Comparison of ENCODE assay signal across 8 cellular contexts in genomic region chr7:44769381-44770209, GRCh38. TPM values are rescaled to one million over a fixed set of nuclear protein-coding genes. Genes with fewer than 3 reads are reported as not detected.
A peak's percentile ranks its signal among the peaks of the same experiment; 100 is the strongest.
DNase-seq lines count a peak whose midpoint lies in the region; ATAC-seq and TF ChIP-seq lines count a peak whose summit lies in the region.

No MANE protein-coding gene starts in this region.

- H3K27me3 Mint-ChIP-seq in CD4-positive, alpha-beta T cell, result no peaks in the 10 kb centered on the region

- no peaks in the 10 kb centered on the region for H3K9me3 Mint-ChIP-seq in CD4-positive, alpha-beta T cell
- no peaks in the 10 kb centered on the region for H3K9me3 Mint-ChIP-seq in activated naive CD4-positive, alpha-beta T cell treated with anti-CD3 and anti-CD28 coated beads, Interleukin-2, amount 50 U/mL, for 72 hours

- peaks cover 37% of the 10 kb centered on the region for H3K36me3 Mint-ChIP-seq in CD4-positive, alpha-beta T cell (ENCODE audit: low read depth)
- peaks cover 8 to 12% of the 10 kb centered on the region in 2 donors for H3K36me3 Mint-ChIP-seq in activated naive CD4-positive, alpha-beta T cell treated with anti-CD3 and anti-CD28 coated beads, Interleukin-2, amount 50 U/mL, for 72 hours

- peak overlapping the region; percentile 8 for H3K4me3 Mint-ChIP-seq in CD4-positive, alpha-beta T cell

- no peak for DNase-seq in CD4-positive, alpha-beta T cell
- DNase-seq in activated naive CD4-positive, alpha-beta T cell treated with anti-CD3 and anti-CD28 coated beads, Interleukin-2, amount 50 U/mL, for 72 hours (ENCODE audit: low spot score in 2 of 2), result no peak
- DNase-seq in inferior parietal cortex (ENCODE audit: extremely low spot score) (peak; percentile 34), substantia nigra (lab: John Stamatoyannopoulos, UW) (no peak), NCI-H1417 treated with DMSO at 0.1 percent for 48 hours (lab: John Stamatoyannopoulos, UW) (no peak), NCI-H1417 (lab: John Stamatoyannopoulos, UW) (no peak)

- intact Hi-C loops in CD4-positive, alpha-beta T cell (cut with DNase I, micrococcal nuclease), result no loop called here

- peak overlapping the region; percentile 14 for H3K27ac ChIP-seq in CD4-positive, alpha-beta T cell (ENCODE audit: low read depth, low read length)
- H3K27ac ChIP-seq in substantia nigra (ENCODE audit: low read depth, low read length, poor library complexity, severe bottlenecking), result peak overlapping the region; percentile 96

- CTCF ChIA-PET in CD4-positive, alpha-beta T cell (lab: Charles Lee), result interaction anchor here (1.5 kb wide), 2 partner anchors 29 to 204 kb away, joined by 3 read pairs; no protein-coding TSS in a partner anchor

- peak overlapping the region; percentile 83 for H3K27ac Mint-ChIP-seq in CD4-positive, alpha-beta T cell
- H3K27ac Mint-ChIP-seq in activated naive CD4-positive, alpha-beta T cell treated with anti-CD3 and anti-CD28 coated beads, Interleukin-2, amount 50 U/mL, for 72 hours, result peak overlapping the region; percentile 57 to 81

- H3K9me3 ChIP-seq in CD4-positive, alpha-beta T cell (ENCODE audit: control insufficient read depth, low read length), result no peaks in the 10 kb centered on the region

- peaks cover 40% of the 10 kb centered on the region for H3K4me1 Mint-ChIP-seq in CD4-positive, alpha-beta T cell (ENCODE audit: low read depth)

- POLR2A ChIA-PET in CD4-positive, alpha-beta T cell (lab: Charles Lee), result interaction anchor here (0.9 to 2.5 kb wide), 8 partner anchors 20 to 209 kb away, joined by 3 to 14 read pairs (median 6); partner anchors contain the start of genes H2AZ2, OGDH, PPIA and TMED4

- no peak for TF ChIP-seq CTCF in CD4-positive, alpha-beta T cell (IDR thresholded peaks at IDR 0.05)

- no peaks in the 10 kb centered on the region for H3K27me3 ChIP-seq in CD4-positive, alpha-beta T cell (ENCODE audit: control insufficient read depth, insufficient read depth, low read length)

- ATAC-seq in CD4-positive, alpha-beta T cell (ENCODE audit: poor library complexity), result peak; percentile 30
- ATAC-seq in GM19328 (IDR thresholded peaks at IDR 0.05; ENCODE audit: unreplicated experiment), result peak; percentile 77
- ATAC-seq in HG03354 (IDR thresholded peaks at IDR 0.05; ENCODE audit: poor library complexity, severe bottlenecking, unreplicated experiment), result peak; percentile 77
- ATAC-seq in activated naive CD4-positive, alpha-beta T cell treated with anti-CD3 and anti-CD28 coated beads, Interleukin-2, amount 50 U/mL, for 72 hours, result peak in 1 of 2 donors; percentile 62

RNA-seq across cellular contexts. Expression of gene ZMIZ2, which starts 20.9 kb away (rescaled TPM):
- 10 to 100 TPM; 81.5 to 82.0 TPM for total RNA-seq in CD4-positive, alpha-beta T cell
- 100 to 1,000 TPM; 124 to 176 TPM for total RNA-seq in activated naive CD4-positive, alpha-beta T cell treated with anti-CD3 and anti-CD28 coated beads, Interleukin-2, amount 50 U/mL, for 72 hours

RNA-seq across cellular contexts. Expression of gene PPIA, which starts 26.9 kb away (rescaled TPM):
- 100 to 1,000 TPM; 410 to 423 TPM for total RNA-seq in CD4-positive, alpha-beta T cell
- total RNA-seq in activated naive CD4-positive, alpha-beta T cell treated with anti-CD3 and anti-CD28 coated beads, Interleukin-2, amount 50 U/mL, for 72 hours, result 1,000 to 10,000 TPM; 2,757 to 2,768 TPM

Comparison
In these comparisons a context has a peak if more than half of its experiments do, and no peak if none do; other contexts are left out.
1. RNA of gene PPIA, which starts 26.9 kb away (total RNA-seq): 2,757 to 2,768 TPM in activated naive CD4-positive, alpha-beta T cell treated with anti-CD3 and anti-CD28 coated beads, Interleukin-2, amount 50 U/mL, for 72 hours; 410 to 423 TPM in CD4-positive, alpha-beta T cell; every median in the first group is over 4 times any median in the second.